In genomic region chr14:31206536-31207286, GRCh38 we compare ENCODE assay signal across 1 cellular context.
TF ChIP-seq lines count a peak whose summit lies in the region.

No MANE protein-coding gene starts in this region.

TF ChIP-seq in H1, 55 proteins besides CTCF, POLR2A, EP300 and RAD21:
- TF ChIP-seq TBP (IDR thresholded peaks at IDR 0.05; ENCODE audit: low read depth, low read length) (peak; percentile 31), SIX5 (IDR thresholded peaks at IDR 0.05; ENCODE audit: low read depth, low read length) (no peak), POLR2AphosphoS5 (IDR thresholded peaks at IDR 0.05; ENCODE audit: low read depth, low read length) (no peak), USF2 (IDR thresholded peaks at IDR 0.05; ENCODE audit: low read length) (no peak), MAFK (IDR thresholded peaks at IDR 0.05; ENCODE audit: low read depth, low read length) (no peak), CTBP2 (IDR thresholded peaks at IDR 0.05; ENCODE audit: borderline replicate concordance, insufficient read depth, insufficient read length, low read length) (no peak), YY1 (IDR thresholded peaks at IDR 0.05; ENCODE audit: low read depth, low read length) (no peak), ASH2L (IDR thresholded peaks at IDR 0.05; ENCODE audit: low read length) (peak; percentile 64), SIN3A (conservative IDR thresholded peaks at IDR 0.05 in 1 of 2, IDR thresholded peaks at IDR 0.05 in 1 of 2; ENCODE audit: low read depth in 1 of 2, low read length in 2 of 2) (peak in 1 of 2 experiments; percentile 23; a peak in 2 of 4 replicates), EGR1 (IDR thresholded peaks at IDR 0.05; ENCODE audit: borderline replicate concordance, low read depth, low read length) (no peak), CHD2 (IDR thresholded peaks at IDR 0.05; ENCODE audit: low read length) (no peak), TEAD4 (IDR thresholded peaks at IDR 0.05; ENCODE audit: low read depth, low read length) (no peak), SRF (IDR thresholded peaks at IDR 0.05; ENCODE audit: low read depth, low read length) (no peak), NRF1 (IDR thresholded peaks at IDR 0.05; ENCODE audit: low read depth, low read length) (no peak), RNF2 (IDR thresholded peaks at IDR 0.05; ENCODE audit: borderline replicate concordance, low read depth, low read length, missing control alignments, poor library complexity, severe bottlenecking) (no peak), KDM1A (IDR thresholded peaks at IDR 0.05; ENCODE audit: borderline replicate concordance, low read length) (no peak), TAF1 (IDR thresholded peaks at IDR 0.05; ENCODE audit: low read depth, low read length) (no peak), CHD1 (IDR thresholded peaks at IDR 0.05; ENCODE audit: low read depth, low read length) (0 out of 2 replicates have a peak, but pooled peaks have one; percentile 12)
TF ChIP-seq in H1: peak in this region for 4.
